In genomic region chr7:32299133-32299702, GRCh38 we compare ENCODE assay signal across 10 cellular contexts.
DNase-seq lines count a peak whose midpoint lies in the region; FAIRE-seq and TF ChIP-seq lines count a peak whose summit lies in the region.
"Had no signal": no experiment of that assay in that cellular context is flagged by ENCODE, and none has a peak within 500 bp of the region (broad histone marks: within the 10 kb centered on the region; RNA-seq: fewer than 3 reads in every experiment).

No MANE protein-coding gene starts in this region.

- H3K36me3 ChIP-seq in ascending aorta: no peaks in the 10 kb centered on the region
- H3K36me3 ChIP-seq in iPS-18a (ENCODE audit: control insufficient read depth, low read depth, low read length): no peaks in the 10 kb centered on the region
- no peaks in the 10 kb centered on the region for H3K36me3 ChIP-seq in skeletal muscle tissue (ENCODE audit: control insufficient read depth in 3 of 3, insufficient read depth in 3 of 3, low read length in 3 of 3)

- peaks cover 10% of the 10 kb centered on the region for H3K27me3 ChIP-seq in ascending aorta
- H3K27me3 ChIP-seq in iPS-18a (ENCODE audit: control insufficient read depth, insufficient read depth, low read length): peaks cover 57% of the 10 kb centered on the region
- peaks cover 23 to 38% (median 37%) of the 10 kb centered on the region in 3 donors for H3K27me3 ChIP-seq in skeletal muscle tissue (ENCODE audit: control insufficient read depth in 3 of 3, insufficient read depth in 3 of 3, low read length in 3 of 3)

- TF ChIP-seq CTCF in HFF-Myc (IDR thresholded peaks at IDR 0.05; ENCODE audit: low read depth, low read length, missing control alignments) (no peak), ascending aorta (IDR thresholded peaks at IDR 0.05) (no peak), GM10266 (IDR thresholded peaks at IDR 0.05; ENCODE audit: control insufficient read depth, insufficient read depth, low read depth, missing control alignments) (no peak)

- H3K27ac ChIP-seq in ascending aorta (no peak overlapping the region), iPS-18a (ENCODE audit: low read length) (no peak overlapping the region), skeletal muscle tissue (ENCODE audit: low read depth, low read length) (no peak overlapping the region)

- H3K4me3 ChIP-seq in HFF-Myc (replicated peaks; ENCODE audit: low read depth, low read length) (peak overlapping the region; percentile 24), ascending aorta (peak overlapping the region; percentile 39 to 58), iPS-18a (ENCODE audit: low read length) (peak overlapping the region; percentile 73), skeletal muscle tissue (ENCODE audit: low read length in 3 of 3) (peak overlapping the region; percentile 49 to 56 (median 51))

- FAIRE-seq in RCC 7860 (lab: Jason Lieb, UNC): no peak

- H3K9me3 ChIP-seq in ascending aorta (no peaks in the 10 kb centered on the region), iPS-18a (ENCODE audit: control insufficient read depth, low read depth, low read length) (no peaks in the 10 kb centered on the region), skeletal muscle tissue (ENCODE audit: control insufficient read depth in 3 of 3, low read length in 3 of 3) (no peaks in the 10 kb centered on the region)

- DNase-seq in HFF-Myc (ENCODE audit: extremely low read depth, low read depth) (no peak), ascending aorta (ENCODE audit: low spot score in 2 of 2) (no peak), GM10266 (ENCODE audit: extremely low spot score) (no peak), RCC 7860 (ENCODE audit: low spot score) (no peak), OCI-M2 (lab: John Stamatoyannopoulos, UW; ENCODE audit: unreplicated experiment) (no peak), NCI-H1105 (lab: John Stamatoyannopoulos, UW) (no peak)
- DNase-seq: activated CD8-positive, alpha-beta memory T cell treated with anti-CD3 and anti-CD28 coated beads, Interleukin-2, amount 50 U/mL, for 48 hours; NCI-H1417 had no signal

- peaks cover 0 to 6% of the 10 kb centered on the region in 2 donors for H3K4me1 ChIP-seq in ascending aorta
- H3K4me1 ChIP-seq in iPS-18a (ENCODE audit: control insufficient read depth, low read depth, low read length): peaks cover 8% of the 10 kb centered on the region
- H3K4me1 ChIP-seq in skeletal muscle tissue (ENCODE audit: control insufficient read depth in 3 of 3, insufficient read depth in 3 of 3, low read length in 3 of 3): peaks cover 0 to 3% (median 3%) of the 10 kb centered on the region in 3 donors

- no peak overlapping the region for H3K9ac ChIP-seq in iPS-18a (ENCODE audit: low read length)
- peak overlapping the region in 1 of 3 donors; percentile 50 for H3K9ac ChIP-seq in skeletal muscle tissue (ENCODE audit: low read depth in 1 of 3, low read length in 3 of 3)

- intact Hi-C loops in ascending aorta (cut with DNase I): no loop called here
